ENCODE assay signal across 1 cellular context in genomic region chr6:2738373-2738979, GRCh38.
TF ChIP-seq lines count a peak whose summit lies in the region.

No MANE protein-coding gene starts in this region.

TF ChIP-seq in HEK293, 187 proteins besides CTCF, POLR2A, EP300 and RAD21 (continued from another document):
- TF ChIP-seq ZFP41 (tag by site-specific recombination; IDR thresholded peaks at IDR 0.05; ENCODE audit: borderline replicate concordance) = no peak
- TF ChIP-seq SCRT2 (tag by site-specific recombination; IDR thresholded peaks at IDR 0.05) = no peak
- no peak for TF ChIP-seq ZNF140 (tag by site-specific recombination; IDR thresholded peaks at IDR 0.05)
- TF ChIP-seq ZNF292 (tag by site-specific recombination; IDR thresholded peaks at IDR 0.05; ENCODE audit: borderline replicate concordance, low read depth) = no peak
- no peak for TF ChIP-seq ZNF670 (tag by site-specific recombination; IDR thresholded peaks at IDR 0.05; ENCODE audit: low read depth)
- TF ChIP-seq ZNF488 (tag by site-specific recombination; IDR thresholded peaks at IDR 0.05) = no peak
- TF ChIP-seq PRDM6 (tag by site-specific recombination; IDR thresholded peaks at IDR 0.05) = no peak
- TF ChIP-seq ZNF211 (tag by site-specific recombination; IDR thresholded peaks at IDR 0.05; ENCODE audit: low read depth) = no peak
